Comparison of ENCODE assay signal across 1 cellular context in genomic region chrX:71514367-71515038, GRCh38.
TF ChIP-seq lines count a peak whose summit lies in the region.

No MANE protein-coding gene starts in this region.

TF ChIP-seq in GM23338, 12 proteins besides CTCF, POLR2A, EP300 and RAD21 (continued from another document):
- TF ChIP-seq, protein P1, sequence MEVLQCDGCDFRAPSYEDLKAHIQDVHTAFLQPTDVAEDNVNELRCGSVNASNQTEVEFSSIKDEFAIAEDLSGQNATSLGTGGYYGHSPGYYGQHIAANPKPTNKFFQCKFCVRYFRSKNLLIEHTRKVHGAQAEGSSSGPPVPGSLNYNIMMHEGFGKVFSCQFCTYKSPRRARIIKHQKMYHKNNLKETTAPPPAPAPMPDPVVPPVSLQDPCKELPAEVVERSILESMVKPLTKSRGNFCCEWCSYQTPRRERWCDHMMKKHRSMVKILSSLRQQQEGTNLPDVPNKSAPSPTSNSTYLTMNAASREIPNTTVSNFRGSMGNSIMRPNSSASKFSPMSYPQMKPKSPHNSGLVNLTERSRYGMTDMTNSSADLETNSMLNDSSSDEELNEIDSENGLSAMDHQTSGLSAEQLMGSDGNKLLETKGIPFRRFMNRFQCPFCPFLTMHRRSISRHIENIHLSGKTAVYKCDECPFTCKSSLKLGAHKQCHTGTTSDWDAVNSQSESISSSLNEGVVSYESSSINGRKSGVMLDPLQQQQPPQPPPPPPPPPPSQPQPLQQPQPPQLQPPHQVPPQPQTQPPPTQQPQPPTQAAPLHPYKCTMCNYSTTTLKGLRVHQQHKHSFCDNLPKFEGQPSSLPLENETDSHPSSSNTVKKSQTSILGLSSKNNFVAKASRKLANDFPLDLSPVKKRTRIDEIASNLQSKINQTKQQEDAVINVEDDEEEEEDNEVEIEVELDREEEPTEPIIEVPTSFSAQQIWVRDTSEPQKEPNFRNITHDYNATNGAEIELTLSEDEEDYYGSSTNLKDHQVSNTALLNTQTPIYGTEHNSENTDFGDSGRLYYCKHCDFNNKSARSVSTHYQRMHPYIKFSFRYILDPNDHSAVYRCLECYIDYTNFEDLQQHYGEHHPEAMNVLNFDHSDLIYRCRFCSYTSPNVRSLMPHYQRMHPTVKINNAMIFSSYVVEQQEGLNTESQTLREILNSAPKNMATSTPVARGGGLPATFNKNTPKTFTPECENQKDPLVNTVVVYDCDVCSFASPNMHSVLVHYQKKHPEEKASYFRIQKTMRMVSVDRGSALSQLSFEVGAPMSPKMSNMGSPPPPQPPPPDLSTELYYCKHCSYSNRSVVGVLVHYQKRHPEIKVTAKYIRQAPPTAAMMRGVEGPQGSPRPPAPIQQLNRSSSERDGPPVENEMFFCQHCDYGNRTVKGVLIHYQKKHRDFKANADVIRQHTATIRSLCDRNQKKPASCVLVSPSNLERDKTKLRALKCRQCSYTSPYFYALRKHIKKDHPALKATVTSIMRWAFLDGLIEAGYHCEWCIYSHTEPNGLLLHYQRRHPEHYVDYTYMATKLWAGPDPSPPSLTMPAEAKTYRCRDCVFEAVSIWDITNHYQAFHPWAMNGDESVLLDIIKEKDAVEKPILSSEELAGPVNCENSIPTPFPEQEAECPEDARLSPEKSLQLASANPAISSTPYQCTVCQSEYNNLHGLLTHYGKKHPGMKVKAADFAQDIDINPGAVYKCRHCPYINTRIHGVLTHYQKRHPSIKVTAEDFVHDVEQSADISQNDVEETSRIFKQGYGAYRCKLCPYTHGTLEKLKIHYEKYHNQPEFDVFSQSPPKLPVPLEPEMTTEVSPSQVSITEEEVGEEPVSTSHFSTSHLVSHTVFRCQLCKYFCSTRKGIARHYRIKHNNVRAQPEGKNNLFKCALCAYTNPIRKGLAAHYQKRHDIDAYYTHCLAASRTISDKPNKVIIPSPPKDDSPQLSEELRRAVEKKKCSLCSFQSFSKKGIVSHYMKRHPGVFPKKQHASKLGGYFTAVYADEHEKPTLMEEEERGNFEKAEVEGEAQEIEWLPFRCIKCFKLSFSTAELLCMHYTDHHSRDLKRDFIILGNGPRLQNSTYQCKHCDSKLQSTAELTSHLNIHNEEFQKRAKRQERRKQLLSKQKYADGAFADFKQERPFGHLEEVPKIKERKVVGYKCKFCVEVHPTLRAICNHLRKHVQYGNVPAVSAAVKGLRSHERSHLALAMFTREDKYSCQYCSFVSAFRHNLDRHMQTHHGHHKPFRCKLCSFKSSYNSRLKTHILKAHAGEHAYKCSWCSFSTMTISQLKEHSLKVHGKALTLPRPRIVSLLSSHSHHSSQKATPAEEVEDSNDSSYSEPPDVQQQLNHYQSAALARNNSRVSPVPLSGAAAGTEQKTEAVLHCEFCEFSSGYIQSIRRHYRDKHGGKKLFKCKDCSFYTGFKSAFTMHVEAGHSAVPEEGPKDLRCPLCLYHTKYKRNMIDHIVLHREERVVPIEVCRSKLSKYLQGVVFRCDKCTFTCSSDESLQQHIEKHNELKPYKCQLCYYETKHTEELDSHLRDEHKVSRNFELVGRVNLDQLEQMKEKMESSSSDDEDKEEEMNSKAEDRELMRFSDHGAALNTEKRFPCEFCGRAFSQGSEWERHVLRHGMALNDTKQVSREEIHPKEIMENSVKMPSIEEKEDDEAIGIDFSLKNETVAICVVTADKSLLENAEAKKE (CRISPR knock-in tag; IDR thresholded peaks at IDR 0.05) = no peak
- no peak for TF ChIP-seq POLR2AphosphoS5 (IDR thresholded peaks at IDR 0.05; ENCODE audit: low read depth)
